ENCODE assay signal across 14 cellular contexts in genomic region chr10:127999801-128000200, GRCh38.
"Had no signal": no experiment of that assay in that cellular context is flagged by ENCODE, and none has a peak within 500 bp of the region (broad histone marks: within the 10 kb centered on the region; RNA-seq: fewer than 3 reads in every experiment).

No MANE protein-coding gene starts in this region.

- ATAC-seq: foreskin keratinocyte; left lobe of liver; naive thymus-derived CD4-positive, alpha-beta T cell; right cardiac atrium; stimulated activated effector memory CD8-positive, alpha-beta T cell treated with anti-CD3 and anti-CD28 coated beads, Interleukin-12 subunit alpha, Interleukin-12 subunit beta, amount 100 ng/mL, for 72 hours; stimulated activated naive CD8-positive, alpha-beta T cell treated with anti-CD3 and anti-CD28 coated beads, Interleukin-15, Interleukin-2, amounts not matched to agents 100 U/mL and 50 U/mL, for 24 hours had no signal

- H3K27ac ChIP-seq: foreskin keratinocyte, testis, upper lobe of right lung, vagina had no signal

- H3K4me3 Mint-ChIP-seq: naive thymus-derived CD4-positive, alpha-beta T cell; neural crest cell; stimulated activated effector memory CD8-positive, alpha-beta T cell treated with anti-CD3 and anti-CD28 coated beads, Interleukin-12 subunit alpha, Interleukin-12 subunit beta, amount 100 ng/mL, for 72 hours had no signal

- DNase-seq: erythroblast; foreskin keratinocyte; mammary epithelial cell; naive thymus-derived CD4-positive, alpha-beta T cell; right cardiac atrium; stimulated activated CD4-positive, alpha-beta T cell treated with anti-CD3 and anti-CD28 coated beads, Interleukin-4, amount 100 ng/mL, for 1 hour; stimulated activated CD8-positive, alpha-beta memory T cell treated with anti-CD3 and anti-CD28 coated beads, Interleukin-4, amount 100 ng/mL, for 48 hours; stimulated activated naive CD8-positive, alpha-beta T cell treated with anti-CD3 and anti-CD28 coated beads, Interleukin-15, Interleukin-2, amounts not matched to agents 100 U/mL and 50 U/mL, for 24 hours; testis had no signal

- H3K36me3 Mint-ChIP-seq: naive thymus-derived CD4-positive, alpha-beta T cell; stimulated activated effector memory CD8-positive, alpha-beta T cell treated with anti-CD3 and anti-CD28 coated beads, Interleukin-12 subunit alpha, Interleukin-12 subunit beta, amount 100 ng/mL, for 72 hours had no signal

- H3K27ac Mint-ChIP-seq: naive thymus-derived CD4-positive, alpha-beta T cell; stimulated activated effector memory CD8-positive, alpha-beta T cell treated with anti-CD3 and anti-CD28 coated beads, Interleukin-12 subunit alpha, Interleukin-12 subunit beta, amount 100 ng/mL, for 72 hours had no signal

- H3K9me3 Mint-ChIP-seq: naive thymus-derived CD4-positive, alpha-beta T cell; stimulated activated effector memory CD8-positive, alpha-beta T cell treated with anti-CD3 and anti-CD28 coated beads, Interleukin-12 subunit alpha, Interleukin-12 subunit beta, amount 100 ng/mL, for 72 hours had no signal

- H3K4me1 Mint-ChIP-seq: stimulated activated effector memory CD8-positive, alpha-beta T cell treated with anti-CD3 and anti-CD28 coated beads, Interleukin-12 subunit alpha, Interleukin-12 subunit beta, amount 100 ng/mL, for 72 hours had no signal
